ENCODE assay signal across 8 cellular contexts in genomic region chr14:20989464-20989786, GRCh38. TPM values are rescaled to one million over a fixed set of nuclear protein-coding genes. Genes with fewer than 3 reads are reported as not detected.
DNase-seq lines count a peak whose midpoint lies in the region; ATAC-seq, FAIRE-seq and TF ChIP-seq lines count a peak whose summit lies in the region.

No MANE protein-coding gene starts in this region.

- FAIRE-seq in urothelium cell line (lab: Jason Lieb, UNC), result no peak

- no peak for DNase-seq in HAP-1 (ENCODE audit: low spot score in 2 of 2)
- DNase-seq in activated CD4-positive, alpha-beta memory T cell treated with anti-CD3 and anti-CD28 coated beads for 36 hours, result no peak
- no peak for DNase-seq in right cardiac atrium
- no peak for DNase-seq in spleen
- no peak for DNase-seq in urothelium cell line (ENCODE audit: low spot score)
- no peak for DNase-seq in nucleus accumbens (lab: John Stamatoyannopoulos, UW)

- CTCF ChIA-PET in activated CD4-positive, alpha-beta memory T cell treated with anti-CD3 and anti-CD28 coated beads for 36 hours (lab: Charles Lee), result interaction anchor here (1.1 to 3.1 kb wide), 2 partner anchors 19 to 25 kb away, joined by 6 to 23 read pairs; no protein-coding TSS in a partner anchor

- intact Hi-C loops in activated CD4-positive, alpha-beta memory T cell treated with anti-CD3 and anti-CD28 coated beads for 36 hours (cut with micrococcal nuclease), result loop anchor here (1.0 to 5.0 kb wide), 4 partner anchors 18 to 395 kb away; partner anchors contain the start of genes RNASE4 and SUPT16H
- intact Hi-C loops in right cardiac atrium (cut with DNase I) (no loop called here), spleen (cut with DNase I; ENCODE audit: low total_unique reads) (no loop called here)

- no peaks in the 10 kb centered on the region for H3K27me3 ChIP-seq in HAP-1 (ENCODE audit: low read depth)
- H3K27me3 ChIP-seq in right cardiac atrium (ENCODE audit: control insufficient read depth, insufficient read depth), result no peaks in the 10 kb centered on the region
- no peaks in the 10 kb centered on the region for H3K27me3 ChIP-seq in spleen (replicated peaks in 1 of 7)

- peaks cover 29% of the 10 kb centered on the region for H3K4me1 Mint-ChIP-seq in activated CD4-positive, alpha-beta memory T cell treated with anti-CD3 and anti-CD28 coated beads for 36 hours (ENCODE audit: low read depth)

- no peak for TF ChIP-seq POLR2A in spleen (IDR thresholded peaks at IDR 0.05)

- TF ChIP-seq CTCF in spleen (IDR thresholded peaks at IDR 0.05 in 8 of 11, conservative IDR thresholded peaks at IDR 0.05 in 3 of 11), result no peak

- POLR2A ChIA-PET in activated CD4-positive, alpha-beta memory T cell treated with anti-CD3 and anti-CD28 coated beads for 36 hours (lab: Charles Lee), result no interaction called here

- peak overlapping the region; percentile 84 for H3K27ac Mint-ChIP-seq in activated CD4-positive, alpha-beta memory T cell treated with anti-CD3 and anti-CD28 coated beads for 36 hours

- under 1% methylated on average over 11 of the region's 11 CpGs for WGBS in right cardiac atrium
- 0 to 2% (median 1%) methylated on average over 11 of the region's 11 CpGs for WGBS in spleen, 5 donors

- H3K4me3 ChIP-seq in HAP-1 (peak overlapping the region; percentile 14), right cardiac atrium (ENCODE audit: low read length) (peak overlapping the region; percentile 100), spleen (peak overlapping the region in 7 of 8 donors; percentile 76 to 99 (median 93))

- no peak overlapping the region for H3K27ac ChIP-seq in right cardiac atrium (ENCODE audit: low read length)
- peak overlapping the region; percentile 58 to 89 (median 86) for H3K27ac ChIP-seq in spleen

- H3K9me3 Mint-ChIP-seq in activated CD4-positive, alpha-beta memory T cell treated with anti-CD3 and anti-CD28 coated beads for 36 hours, result no peaks in the 10 kb centered on the region

- peaks cover 13% of the 10 kb centered on the region for H3K4me1 ChIP-seq in HAP-1
- peaks cover 3% of the 10 kb centered on the region for H3K4me1 ChIP-seq in right cardiac atrium (ENCODE audit: control insufficient read depth, insufficient read depth, low read length)
- H3K4me1 ChIP-seq in spleen, result peaks cover 16 to 46% (median 35%) of the 10 kb centered on the region in 6 donors

- H3K36me3 Mint-ChIP-seq in activated CD4-positive, alpha-beta memory T cell treated with anti-CD3 and anti-CD28 coated beads for 36 hours, result peaks cover 20% of the 10 kb centered on the region

- no peaks in the 10 kb centered on the region for H3K27me3 Mint-ChIP-seq in activated CD4-positive, alpha-beta memory T cell treated with anti-CD3 and anti-CD28 coated beads for 36 hours

- peak overlapping the region; percentile 91 for H3K4me3 Mint-ChIP-seq in activated CD4-positive, alpha-beta memory T cell treated with anti-CD3 and anti-CD28 coated beads for 36 hours

- ATAC-seq in right cardiac atrium, result no peak
- no peak for ATAC-seq in GM18498 (IDR thresholded peaks at IDR 0.05; ENCODE audit: unreplicated experiment)
- ATAC-seq in HG03432 (IDR thresholded peaks at IDR 0.05; ENCODE audit: unreplicated experiment), result no peak

- H3K9me3 ChIP-seq in HAP-1 (no peaks in the 10 kb centered on the region), right cardiac atrium (ENCODE audit: control insufficient read depth, low read length) (no peaks in the 10 kb centered on the region), spleen (no peaks in the 10 kb centered on the region)

- peaks cover 27% of the 10 kb centered on the region for H3K36me3 ChIP-seq in HAP-1 (replicated peaks)
- peaks cover 0 to 35% (median 29%) of the 10 kb centered on the region in 6 donors for H3K36me3 ChIP-seq in spleen

- in situ Hi-C loops in HAP-1 (cut with MboI; ENCODE audit: low sequenced_read_pairs), result no loop called here

RNA-seq across cellular contexts. Expression of gene METTL17, which starts 0.4 kb away (rescaled TPM):
- total RNA-seq in activated CD4-positive, alpha-beta memory T cell treated with anti-CD3 and anti-CD28 coated beads for 36 hours, result 10 to 100 TPM; 74.9 to 78.9 TPM
- total RNA-seq in right cardiac atrium (10 to 100 TPM; 27.0 to 42.4 (median 37.7) TPM), spleen (100 to 1,000 TPM in 2 of 7 donors, 10 to 100 TPM in 5; 58.9 to 119 (median 73.0) TPM)
- polyA plus RNA-seq in right cardiac atrium (39.4 TPM), spleen (10 to 100 TPM; 72.8 to 92.1 (median 82.2) TPM)

RNA-seq across cellular contexts. Expression of gene SLC39A2, which starts 9.7 kb away (rescaled TPM):
- total RNA-seq in activated CD4-positive, alpha-beta memory T cell treated with anti-CD3 and anti-CD28 coated beads for 36 hours, result under 1 TPM in 1 of 2 experiments, not detected in 1; 0.17 TPM
- under 1 TPM in 2 of 4 donors, not detected in 2; 0.29 to 0.35 TPM for total RNA-seq in right cardiac atrium
- 0.16 TPM for polyA plus RNA-seq in right cardiac atrium
- under 1 TPM in 1 of 7 donors, not detected in 6; 0.23 TPM for total RNA-seq in spleen
- under 1 TPM; 0.06 to 0.16 (median 0.15) TPM for polyA plus RNA-seq in spleen

RNA-seq across cellular contexts. Expression of gene RNASE2, which starts 34.1 kb away (rescaled TPM):
- not detected for total RNA-seq in activated CD4-positive, alpha-beta memory T cell treated with anti-CD3 and anti-CD28 coated beads for 36 hours
- total RNA-seq in right cardiac atrium (10 to 100 TPM in 1 of 4 donors, 1 to 10 TPM in 3; 2.3 to 10.0 (median 5.1) TPM), spleen (10 to 100 TPM in 6 of 7 donors, 1 to 10 TPM in 1; 8.8 to 27.6 (median 15.1) TPM)
- polyA plus RNA-seq in right cardiac atrium (3.8 TPM), spleen (10 to 100 TPM in 1 of 3 donors, 1 to 10 TPM in 2; 4.5 to 11.3 (median 6.7) TPM)

RNA-seq across cellular contexts. Expression of gene NDRG2, which starts 35.4 kb away (rescaled TPM):
- total RNA-seq in activated CD4-positive, alpha-beta memory T cell treated with anti-CD3 and anti-CD28 coated beads for 36 hours, result 1 to 10 TPM; 7.7 to 9.6 TPM
- total RNA-seq in right cardiac atrium (100 to 1,000 TPM; 219 to 368 (median 330) TPM), spleen (100 to 1,000 TPM; 101 to 335 (median 270) TPM)
- polyA plus RNA-seq in right cardiac atrium (351 TPM), spleen (100 to 1,000 TPM in 1 of 3 donors, 10 to 100 TPM in 2; 72.4 to 174 (median 74.1) TPM)

RNA-seq across cellular contexts. Expression of gene TPPP2, which starts 40.6 kb away (rescaled TPM):
- not detected for total RNA-seq in activated CD4-positive, alpha-beta memory T cell treated with anti-CD3 and anti-CD28 coated beads for 36 hours
- total RNA-seq in right cardiac atrium, result 1 to 10 TPM in 3 of 4 donors, under 1 TPM in 1; 0.56 to 1.7 (median 1.1) TPM
- 0.43 TPM for polyA plus RNA-seq in right cardiac atrium
- under 1 TPM in 3 of 7 donors, not detected in 4; 0.57 to 0.91 (median 0.76) TPM for total RNA-seq in spleen
- under 1 TPM in 2 of 3 donors, not detected in 1; 0.09 to 0.22 TPM for polyA plus RNA-seq in spleen

Comparison
In these comparisons a context has a peak if more than half of its experiments do, and no peak if none do; other contexts are left out.
1. H3K4me3 ChIP-seq: peak in every context shown above with its lines; median percentile 100 in right cardiac atrium; 93 in spleen; 14 in HAP-1.